In the genomic region with DNA sequence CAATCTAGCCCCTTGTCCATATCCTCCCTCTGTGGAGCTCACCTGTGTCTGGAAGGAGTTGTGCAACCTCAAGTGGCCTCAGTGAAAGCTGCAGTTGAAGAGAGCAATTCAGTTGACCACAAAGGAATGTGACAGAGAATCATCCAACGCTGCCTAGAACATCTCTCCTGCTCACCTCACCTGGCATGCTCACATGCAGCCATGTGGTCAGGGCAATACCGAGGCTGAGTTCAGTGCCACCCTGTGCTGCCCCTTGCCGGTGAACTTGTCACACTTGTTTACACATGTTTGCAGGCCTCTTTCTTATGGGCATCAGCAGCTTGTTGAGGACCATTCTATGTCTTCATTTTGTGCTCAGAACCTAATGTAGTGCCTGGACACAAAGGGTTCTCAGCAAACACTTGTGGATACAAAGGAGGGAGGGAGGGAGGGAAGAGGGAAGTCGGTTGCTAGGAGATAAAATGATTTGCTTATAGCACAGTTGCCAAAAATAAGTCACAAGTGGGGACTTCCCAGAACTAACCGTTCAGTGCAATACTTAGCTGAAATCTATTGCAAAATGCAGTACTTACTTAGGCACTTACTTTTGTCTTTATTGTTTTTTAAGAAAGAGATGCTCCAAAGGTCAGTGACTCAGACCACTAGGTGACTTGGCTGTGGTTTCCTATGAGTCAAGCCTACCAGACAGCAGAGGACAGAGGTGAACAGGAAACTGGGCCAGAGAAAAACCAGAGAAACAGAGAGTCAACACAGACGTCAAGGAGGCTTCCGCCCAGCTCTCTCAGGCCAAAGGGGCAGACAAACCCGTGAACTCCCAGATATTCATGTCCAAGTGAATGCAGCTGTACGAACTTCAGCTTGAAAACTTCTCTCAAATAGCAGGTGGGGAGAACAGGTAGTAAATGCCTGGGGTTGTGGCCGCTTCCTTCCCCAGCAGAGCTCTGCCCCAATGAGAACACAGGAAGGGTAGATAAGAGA, we compare ENCODE assay signal across 1 cellular context.
TF ChIP-seq lines count a peak whose summit lies in the region.

No MANE protein-coding gene starts in this region.

TF ChIP-seq in GM12878, 131 proteins besides CTCF, POLR2A, EP300 and RAD21 (continued from another document and continues in another):
- TF ChIP-seq USF2 (IDR thresholded peaks at IDR 0.05; ENCODE audit: borderline replicate concordance, low read depth, low read length) (no peak), RUNX3 (IDR thresholded peaks at IDR 0.05; ENCODE audit: low read length) (peak; percentile 97), SPI1 (IDR thresholded peaks at IDR 0.05; ENCODE audit: borderline replicate concordance, insufficient read depth, low read depth, low read length) (0 out of 2 replicates have a peak, but pooled peaks have one; percentile 9), SMAD5 (IDR thresholded peaks at IDR 0.05; ENCODE audit: low read depth) (no peak), SMAD1 (IDR thresholded peaks at IDR 0.05; ENCODE audit: low read depth, partially characterized antibody) (no peak), KDM1A (IDR thresholded peaks at IDR 0.05; ENCODE audit: borderline replicate concordance) (no peak), SMC3 (IDR thresholded peaks at IDR 0.05; ENCODE audit: borderline replicate concordance, low read length) (peak; percentile 13; the same call in 1 of the 2 replicates), MXI1 (IDR thresholded peaks at IDR 0.05; ENCODE audit: low read depth, low read length) (no peak), NFIC (IDR thresholded peaks at IDR 0.05; ENCODE audit: low read depth, low read length) (peak; percentile 93), HDGF (IDR thresholded peaks at IDR 0.05) (no peak), ZNF207 (IDR thresholded peaks at IDR 0.05; ENCODE audit: borderline replicate concordance) (no peak), ASH2L (IDR thresholded peaks at IDR 0.05; ENCODE audit: borderline replicate concordance, low read depth) (no peak; the same call in 1 of the 2 replicates), ATF7 (IDR thresholded peaks at IDR 0.05; ENCODE audit: low read depth) (peak; percentile 72), NR2C2 (IDR thresholded peaks at IDR 0.05; ENCODE audit: borderline replicate concordance, control insufficient read depth, insufficient read length, low read depth) (no peak), POLR2AphosphoS2 (IDR thresholded peaks at IDR 0.05; ENCODE audit: low read depth, low read length) (no peak), E2F8 (IDR thresholded peaks at IDR 0.05; ENCODE audit: low read depth, partially characterized antibody) (no peak), CBX5 (IDR thresholded peaks at IDR 0.05; ENCODE audit: low read depth) (peak; percentile 62; the same call in 1 of the 2 replicates), RCOR1 (conservative IDR thresholded peaks at IDR 0.05; ENCODE audit: low read depth, low read length) (0 out of 2 replicates have a peak, but pooled peaks have one; percentile 65)
- TF ChIP-seq, protein P1, sequence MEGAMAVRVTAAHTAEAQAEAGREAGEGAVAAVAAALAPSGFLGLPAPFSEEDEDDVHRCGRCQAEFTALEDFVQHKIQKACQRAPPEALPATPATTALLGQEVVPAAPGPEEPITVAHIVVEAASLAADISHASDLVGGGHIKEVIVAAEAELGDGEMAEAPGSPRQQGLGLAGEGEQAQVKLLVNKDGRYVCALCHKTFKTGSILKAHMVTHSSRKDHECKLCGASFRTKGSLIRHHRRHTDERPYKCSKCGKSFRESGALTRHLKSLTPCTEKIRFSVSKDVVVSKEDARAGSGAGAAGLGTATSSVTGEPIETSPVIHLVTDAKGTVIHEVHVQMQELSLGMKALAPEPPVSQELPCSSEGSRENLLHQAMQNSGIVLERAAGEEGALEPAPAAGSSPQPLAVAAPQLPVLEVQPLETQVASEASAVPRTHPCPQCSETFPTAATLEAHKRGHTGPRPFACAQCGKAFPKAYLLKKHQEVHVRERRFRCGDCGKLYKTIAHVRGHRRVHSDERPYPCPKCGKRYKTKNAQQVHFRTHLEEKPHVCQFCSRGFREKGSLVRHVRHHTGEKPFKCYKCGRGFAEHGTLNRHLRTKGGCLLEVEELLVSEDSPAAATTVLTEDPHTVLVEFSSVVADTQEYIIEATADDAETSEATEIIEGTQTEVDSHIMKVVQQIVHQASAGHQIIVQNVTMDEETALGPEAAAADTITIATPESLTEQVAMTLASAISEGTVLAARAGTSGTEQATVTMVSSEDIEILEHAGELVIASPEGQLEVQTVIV (IDR thresholded peaks at IDR 0.05; ENCODE audit: borderline replicate concordance, partially characterized antibody) = no peak
- TF ChIP-seq, protein P2, sequence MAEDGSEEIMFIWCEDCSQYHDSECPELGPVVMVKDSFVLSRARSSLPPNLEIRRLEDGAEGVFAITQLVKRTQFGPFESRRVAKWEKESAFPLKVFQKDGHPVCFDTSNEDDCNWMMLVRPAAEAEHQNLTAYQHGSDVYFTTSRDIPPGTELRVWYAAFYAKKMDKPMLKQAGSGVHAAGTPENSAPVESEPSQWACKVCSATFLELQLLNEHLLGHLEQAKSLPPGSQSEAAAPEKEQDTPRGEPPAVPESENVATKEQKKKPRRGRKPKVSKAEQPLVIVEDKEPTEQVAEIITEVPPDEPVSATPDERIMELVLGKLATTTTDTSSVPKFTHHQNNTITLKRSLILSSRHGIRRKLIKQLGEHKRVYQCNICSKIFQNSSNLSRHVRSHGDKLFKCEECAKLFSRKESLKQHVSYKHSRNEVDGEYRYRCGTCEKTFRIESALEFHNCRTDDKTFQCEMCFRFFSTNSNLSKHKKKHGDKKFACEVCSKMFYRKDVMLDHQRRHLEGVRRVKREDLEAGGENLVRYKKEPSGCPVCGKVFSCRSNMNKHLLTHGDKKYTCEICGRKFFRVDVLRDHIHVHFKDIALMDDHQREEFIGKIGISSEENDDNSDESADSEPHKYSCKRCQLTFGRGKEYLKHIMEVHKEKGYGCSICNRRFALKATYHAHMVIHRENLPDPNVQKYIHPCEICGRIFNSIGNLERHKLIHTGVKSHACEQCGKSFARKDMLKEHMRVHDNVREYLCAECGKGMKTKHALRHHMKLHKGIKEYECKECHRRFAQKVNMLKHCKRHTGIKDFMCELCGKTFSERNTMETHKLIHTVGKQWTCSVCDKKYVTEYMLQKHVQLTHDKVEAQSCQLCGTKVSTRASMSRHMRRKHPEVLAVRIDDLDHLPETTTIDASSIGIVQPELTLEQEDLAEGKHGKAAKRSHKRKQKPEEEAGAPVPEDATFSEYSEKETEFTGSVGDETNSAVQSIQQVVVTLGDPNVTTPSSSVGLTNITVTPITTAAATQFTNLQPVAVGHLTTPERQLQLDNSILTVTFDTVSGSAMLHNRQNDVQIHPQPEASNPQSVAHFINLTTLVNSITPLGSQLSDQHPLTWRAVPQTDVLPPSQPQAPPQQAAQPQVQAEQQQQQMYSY (CRISPR knock-in tag; IDR thresholded peaks at IDR 0.05) = no peak
- TF ChIP-seq, protein P3, sequence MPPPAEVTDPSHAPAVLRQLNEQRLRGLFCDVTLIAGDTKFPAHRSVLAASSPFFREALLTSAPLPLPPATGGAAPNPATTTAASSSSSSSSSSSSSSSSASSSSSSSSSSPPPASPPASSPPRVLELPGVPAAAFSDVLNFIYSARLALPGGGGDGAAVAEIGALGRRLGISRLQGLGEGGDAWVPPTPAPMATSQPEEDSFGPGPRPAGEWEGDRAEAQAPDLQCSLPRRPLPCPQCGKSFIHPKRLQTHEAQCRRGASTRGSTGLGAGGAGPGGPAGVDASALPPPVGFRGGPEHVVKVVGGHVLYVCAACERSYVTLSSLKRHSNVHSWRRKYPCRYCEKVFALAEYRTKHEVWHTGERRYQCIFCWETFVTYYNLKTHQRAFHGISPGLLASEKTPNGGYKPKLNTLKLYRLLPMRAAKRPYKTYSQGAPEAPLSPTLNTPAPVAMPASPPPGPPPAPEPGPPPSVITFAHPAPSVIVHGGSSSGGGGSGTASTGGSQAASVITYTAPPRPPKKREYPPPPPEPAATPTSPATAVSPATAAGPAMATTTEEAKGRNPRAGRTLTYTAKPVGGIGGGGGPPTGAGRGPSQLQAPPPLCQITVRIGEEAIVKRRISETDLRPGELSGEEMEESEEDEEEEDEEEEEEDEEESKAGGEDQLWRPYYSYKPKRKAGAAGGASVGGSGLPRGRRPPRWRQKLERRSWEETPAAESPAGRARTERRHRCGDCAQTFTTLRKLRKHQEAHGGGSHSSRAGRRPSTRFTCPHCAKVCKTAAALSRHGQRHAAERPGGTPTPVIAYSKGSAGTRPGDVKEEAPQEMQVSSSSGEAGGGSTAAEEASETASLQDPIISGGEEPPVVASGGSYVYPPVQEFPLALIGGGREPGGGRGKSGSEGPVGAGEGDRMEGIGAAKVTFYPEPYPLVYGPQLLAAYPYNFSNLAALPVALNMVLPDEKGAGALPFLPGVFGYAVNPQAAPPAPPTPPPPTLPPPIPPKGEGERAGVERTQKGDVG (CRISPR knock-in tag; IDR thresholded peaks at IDR 0.05) = no peak
- TF ChIP-seq, protein P4, sequence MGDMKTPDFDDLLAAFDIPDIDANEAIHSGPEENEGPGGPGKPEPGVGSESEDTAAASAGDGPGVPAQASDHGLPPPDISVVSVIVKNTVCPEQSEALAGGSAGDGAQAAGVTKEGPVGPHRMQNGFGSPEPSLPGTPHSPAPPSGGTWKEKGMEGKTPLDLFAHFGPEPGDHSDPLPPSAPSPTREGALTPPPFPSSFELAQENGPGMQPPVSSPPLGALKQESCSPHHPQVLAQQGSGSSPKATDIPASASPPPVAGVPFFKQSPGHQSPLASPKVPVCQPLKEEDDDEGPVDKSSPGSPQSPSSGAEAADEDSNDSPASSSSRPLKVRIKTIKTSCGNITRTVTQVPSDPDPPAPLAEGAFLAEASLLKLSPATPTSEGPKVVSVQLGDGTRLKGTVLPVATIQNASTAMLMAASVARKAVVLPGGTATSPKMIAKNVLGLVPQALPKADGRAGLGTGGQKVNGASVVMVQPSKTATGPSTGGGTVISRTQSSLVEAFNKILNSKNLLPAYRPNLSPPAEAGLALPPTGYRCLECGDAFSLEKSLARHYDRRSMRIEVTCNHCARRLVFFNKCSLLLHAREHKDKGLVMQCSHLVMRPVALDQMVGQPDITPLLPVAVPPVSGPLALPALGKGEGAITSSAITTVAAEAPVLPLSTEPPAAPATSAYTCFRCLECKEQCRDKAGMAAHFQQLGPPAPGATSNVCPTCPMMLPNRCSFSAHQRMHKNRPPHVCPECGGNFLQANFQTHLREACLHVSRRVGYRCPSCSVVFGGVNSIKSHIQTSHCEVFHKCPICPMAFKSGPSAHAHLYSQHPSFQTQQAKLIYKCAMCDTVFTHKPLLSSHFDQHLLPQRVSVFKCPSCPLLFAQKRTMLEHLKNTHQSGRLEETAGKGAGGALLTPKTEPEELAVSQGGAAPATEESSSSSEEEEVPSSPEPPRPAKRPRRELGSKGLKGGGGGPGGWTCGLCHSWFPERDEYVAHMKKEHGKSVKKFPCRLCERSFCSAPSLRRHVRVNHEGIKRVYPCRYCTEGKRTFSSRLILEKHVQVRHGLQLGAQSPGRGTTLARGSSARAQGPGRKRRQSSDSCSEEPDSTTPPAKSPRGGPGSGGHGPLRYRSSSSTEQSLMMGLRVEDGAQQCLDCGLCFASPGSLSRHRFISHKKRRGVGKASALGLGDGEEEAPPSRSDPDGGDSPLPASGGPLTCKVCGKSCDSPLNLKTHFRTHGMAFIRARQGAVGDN (IDR thresholded peaks at IDR 0.05) = peak; percentile 81
- TF ChIP-seq, protein P5, sequence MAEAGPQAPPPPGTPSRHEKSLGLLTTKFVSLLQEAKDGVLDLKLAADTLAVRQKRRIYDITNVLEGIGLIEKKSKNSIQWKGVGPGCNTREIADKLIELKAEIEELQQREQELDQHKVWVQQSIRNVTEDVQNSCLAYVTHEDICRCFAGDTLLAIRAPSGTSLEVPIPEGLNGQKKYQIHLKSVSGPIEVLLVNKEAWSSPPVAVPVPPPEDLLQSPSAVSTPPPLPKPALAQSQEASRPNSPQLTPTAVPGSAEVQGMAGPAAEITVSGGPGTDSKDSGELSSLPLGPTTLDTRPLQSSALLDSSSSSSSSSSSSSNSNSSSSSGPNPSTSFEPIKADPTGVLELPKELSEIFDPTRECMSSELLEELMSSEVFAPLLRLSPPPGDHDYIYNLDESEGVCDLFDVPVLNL (IDR thresholded peaks at IDR 0.05; ENCODE audit: low read depth, low read length) = no peak
- TF ChIP-seq, protein P6, sequence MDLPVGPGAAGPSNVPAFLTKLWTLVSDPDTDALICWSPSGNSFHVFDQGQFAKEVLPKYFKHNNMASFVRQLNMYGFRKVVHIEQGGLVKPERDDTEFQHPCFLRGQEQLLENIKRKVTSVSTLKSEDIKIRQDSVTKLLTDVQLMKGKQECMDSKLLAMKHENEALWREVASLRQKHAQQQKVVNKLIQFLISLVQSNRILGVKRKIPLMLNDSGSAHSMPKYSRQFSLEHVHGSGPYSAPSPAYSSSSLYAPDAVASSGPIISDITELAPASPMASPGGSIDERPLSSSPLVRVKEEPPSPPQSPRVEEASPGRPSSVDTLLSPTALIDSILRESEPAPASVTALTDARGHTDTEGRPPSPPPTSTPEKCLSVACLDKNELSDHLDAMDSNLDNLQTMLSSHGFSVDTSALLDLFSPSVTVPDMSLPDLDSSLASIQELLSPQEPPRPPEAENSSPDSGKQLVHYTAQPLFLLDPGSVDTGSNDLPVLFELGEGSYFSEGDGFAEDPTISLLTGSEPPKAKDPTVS (IDR thresholded peaks at IDR 0.05; ENCODE audit: low read depth, low read length) = no peak
